23 cellular contexts compared by ENCODE assay signal in the genomic region with DNA sequence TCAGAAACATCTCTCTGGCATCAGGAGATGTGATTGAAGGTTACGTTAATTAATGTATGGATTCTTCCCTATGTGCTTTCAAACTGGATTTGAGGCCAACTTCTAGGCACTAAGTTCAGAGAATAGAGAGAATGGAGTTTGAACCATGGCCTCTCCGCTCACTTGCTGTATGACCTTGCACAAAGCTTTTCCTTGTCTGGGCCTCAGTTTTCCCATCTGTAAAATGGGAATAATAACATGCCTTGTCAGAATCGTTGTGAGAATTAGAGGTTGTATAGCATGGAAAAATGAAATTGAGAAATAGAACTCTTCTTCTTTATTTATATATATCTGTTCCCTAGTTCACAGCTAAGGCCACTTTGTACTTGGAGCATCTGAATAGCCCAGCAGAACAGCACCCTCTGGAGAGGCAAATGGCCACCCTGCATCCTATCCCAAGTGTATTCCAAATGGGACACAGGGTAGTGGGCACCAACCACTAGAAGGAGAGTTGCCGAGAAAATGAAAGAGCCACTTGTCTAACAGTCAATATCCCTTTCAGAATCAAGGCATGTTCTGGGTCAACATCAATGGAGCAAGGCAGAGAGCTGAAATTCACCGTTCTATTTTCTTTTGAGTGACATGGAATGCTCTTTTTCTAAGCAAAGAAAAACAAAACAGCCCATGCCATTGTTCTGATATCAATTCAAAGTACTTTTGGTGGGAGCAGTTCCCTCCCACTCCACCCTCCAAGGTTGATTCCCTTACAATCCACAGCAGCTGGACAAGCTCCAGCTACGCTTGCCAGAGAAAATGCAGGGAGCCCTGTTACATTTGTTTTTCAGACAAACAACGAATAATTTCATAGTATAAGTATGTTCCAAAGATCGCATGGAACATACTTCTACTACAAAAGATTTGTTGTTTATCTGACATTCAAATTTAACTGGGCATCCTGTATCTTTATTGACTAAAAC. TPM values are rescaled to one million over a fixed set of nuclear protein-coding genes. Genes with fewer than 3 reads are reported as not detected.
DNase-seq lines count a peak whose midpoint lies in the region; ATAC-seq, FAIRE-seq and TF ChIP-seq lines count a peak whose summit lies in the region.
"Had no signal": no experiment of that assay in that cellular context is flagged by ENCODE, and none has a peak within 500 bp of the region (broad histone marks: within the 10 kb centered on the region; RNA-seq: fewer than 3 reads in every experiment).

No MANE protein-coding gene starts in this region.

- no peak for FAIRE-seq in K562 (lab: Jason Lieb, UNC)
- FAIRE-seq: colon, frontal cortex, H54, urothelium cell line had no signal

- H3K4me3 Mint-ChIP-seq in Caco-2 (ENCODE audit: unreplicated experiment) = no peak overlapping the region
- H3K4me3 Mint-ChIP-seq: activated B cell treated with CpG ODN at 0.5 μM for 24 hours; activated naive CD4-positive, alpha-beta T cell treated with anti-CD3 and anti-CD28 coated beads for 36 hours; B cell had no signal

- TF ChIP-seq EP300 in K562 (IDR thresholded peaks at IDR 0.05; ENCODE audit: low read length) = no peak

- POLR2A ChIA-PET in K562 (lab: Yijun Ruan, JAX) = no interaction called here
- POLR2A ChIA-PET in Caco-2 (lab: Charles Lee) = no interaction called here

- H3K9ac ChIP-seq in K562 (ENCODE audit: insufficient read depth in 1 of 2, low read depth in 2 of 2, low read length in 2 of 2) = no peak overlapping the region

- H3K27ac Mint-ChIP-seq in Caco-2 (ENCODE audit: unreplicated experiment) = no peak overlapping the region
- H3K27ac Mint-ChIP-seq: activated B cell treated with CpG ODN at 0.5 μM for 24 hours; activated naive CD4-positive, alpha-beta T cell treated with anti-CD3 and anti-CD28 coated beads for 36 hours; B cell had no signal

- H3K27me3 Mint-ChIP-seq in Caco-2 (ENCODE audit: insufficient read depth, unreplicated experiment) = peaks cover 2% of the 10 kb centered on the region
- H3K27me3 Mint-ChIP-seq: activated B cell treated with CpG ODN at 0.5 μM for 24 hours, B cell, naive B cell had no signal

- no peak overlapping the region for H2AFZ ChIP-seq in K562 (ENCODE audit: low read depth, low read length)

- H3K36me3 Mint-ChIP-seq in Caco-2 (ENCODE audit: insufficient read depth, unreplicated experiment) = no peaks in the 10 kb centered on the region
- H3K36me3 Mint-ChIP-seq: naive B cell had no signal

- 31% methylated on average over 8 of the region's 8 CpGs for WGBS in K562 (ENCODE audit: insufficient coverage, low coverage, missing lambda C conversion rate)

- in situ Hi-C loops in K562 (cut with MboI) = no loop called here

- H3K27me3 ChIP-seq in K562 (ENCODE audit: control insufficient read depth in 2 of 2, insufficient read depth in 2 of 2, low read length in 2 of 2) = peaks cover 0 to 4% of the 10 kb centered on the region in 2 experiments; a peak in 2 of 5 replicates
- H3K27me3 ChIP-seq in upper lobe of right lung = no peaks in the 10 kb centered on the region
- no peaks in the 10 kb centered on the region for H3K27me3 ChIP-seq in left lung
- no peaks in the 10 kb centered on the region for H3K27me3 ChIP-seq in Caco-2 (replicated peaks; ENCODE audit: control insufficient read depth, insufficient read depth, low read length)
- H3K27me3 ChIP-seq: adrenal gland had no signal

- H3K36me3 ChIP-seq in K562 (ENCODE audit: control insufficient read depth, insufficient read depth, low read length) (no peaks in the 10 kb centered on the region), upper lobe of right lung (no peaks in the 10 kb centered on the region), left lung (no peaks in the 10 kb centered on the region), Caco-2 (ENCODE audit: control insufficient read depth, insufficient read depth, low read length) (no peaks in the 10 kb centered on the region)
- H3K36me3 ChIP-seq: adrenal gland had no signal

- H3K9me1 ChIP-seq in K562 (ENCODE audit: control insufficient read depth, insufficient read depth, low read length) = peaks cover 3% of the 10 kb centered on the region

- H3K4me3 ChIP-seq in K562 (no peak overlapping the region), upper lobe of right lung (no peak overlapping the region), left lung (no peak overlapping the region), Caco-2 (ENCODE audit: low read depth, low read length) (no peak overlapping the region)
- H3K4me3 ChIP-seq: adrenal gland, smooth muscle cell had no signal

- H3K4me1 ChIP-seq in K562 (replicated peaks in 1 of 2; ENCODE audit: control insufficient read depth in 2 of 2, insufficient read depth in 2 of 2, low read length in 2 of 2) (peaks cover 4 to 10% of the 10 kb centered on the region in 2 experiments; a peak in 3 of 5 replicates), upper lobe of right lung (peaks cover 4% of the 10 kb centered on the region), left lung (peaks cover 0 to 9% of the 10 kb centered on the region in 2 donors), Caco-2 (no peaks in the 10 kb centered on the region)

- no peaks in the 10 kb centered on the region for H3K4me1 Mint-ChIP-seq in Caco-2 (ENCODE audit: low read depth, unreplicated experiment)

- no peaks in the 10 kb centered on the region for H3K9me3 Mint-ChIP-seq in Caco-2 (ENCODE audit: unreplicated experiment)
- H3K9me3 Mint-ChIP-seq: activated B cell treated with CpG ODN at 0.5 μM for 24 hours; activated naive CD4-positive, alpha-beta T cell treated with anti-CD3 and anti-CD28 coated beads for 36 hours had no signal

- no peak for TF ChIP-seq POLR2A in K562 (conservative IDR thresholded peaks at IDR 0.05)

- H4K20me1 ChIP-seq in K562 (replicated peaks; ENCODE audit: control insufficient read depth, insufficient read depth, low read length) = no peaks in the 10 kb centered on the region

- H3K27ac ChIP-seq in K562 (ENCODE audit: extremely low read depth, low read depth, low read length) (no peak overlapping the region), upper lobe of right lung (peak overlapping the region; percentile 17), left lung (no peak overlapping the region)

- ATAC-seq in left cardiac atrium (no peak), Right ventricle myocardium inferior (no peak), K562 (no peak), upper lobe of right lung (no peak), left lung (no peak)

- H3K4me2 ChIP-seq in K562 (ENCODE audit: insufficient read depth, low read length) = no peak overlapping the region
- H3K4me2 ChIP-seq: smooth muscle cell had no signal

- BruUV-seq in K562 (replicated peaks; lab: Mats Ljungman, UMichigan) (no TSS peak), Caco-2 (replicated peaks; lab: Mats Ljungman, UMichigan) (no TSS peak)

- CTCF ChIA-PET in K562 (lab: Yijun Ruan, JAX; ENCODE audit: low intra/inter-chr PET ratio) = no interaction called here
- CTCF ChIA-PET in Caco-2 (lab: Charles Lee) = interaction anchor here (0.7 to 1.1 kb wide), 2 partner anchors 25 to 135 kb away, joined by 3 to 4 read pairs; no protein-coding TSS in a partner anchor

- TF ChIP-seq CTCF in K562 (IDR thresholded peaks at IDR 0.05 in 2 of 3, conservative IDR thresholded peaks at IDR 0.05 in 1 of 3; ENCODE audit: insufficient read depth in 2 of 3, low read depth in 1 of 3, low read length in 3 of 3) = no peak
- no peak for TF ChIP-seq CTCF in upper lobe of right lung (IDR thresholded peaks at IDR 0.05)
- TF ChIP-seq CTCF in left lung (IDR thresholded peaks at IDR 0.05) = no peak
- TF ChIP-seq CTCF in Caco-2 (IDR thresholded peaks at IDR 0.05; ENCODE audit: insufficient read depth in 1 of 2, low read depth in 1 of 2, low read length in 1 of 2, severe bottlenecking in 1 of 2, unreplicated experiment in 1 of 2) = no peak

- no peaks in the 10 kb centered on the region for H3K9me3 ChIP-seq in K562 (replicated peaks; ENCODE audit: control insufficient read depth, insufficient read depth, low read depth, low read length)
- no peaks in the 10 kb centered on the region for H3K9me3 ChIP-seq in upper lobe of right lung
- H3K9me3 ChIP-seq in left lung = no peaks in the 10 kb centered on the region
- no peaks in the 10 kb centered on the region for H3K9me3 ChIP-seq in Caco-2
- H3K9me3 ChIP-seq: adrenal gland had no signal

- DNase-seq in left cardiac atrium = peak; percentile 58
- DNase-seq in Right ventricle myocardium inferior (ENCODE audit: missing footprints) = no peak
- no peak for DNase-seq in K562 (ENCODE audit: extremely low read depth in 1 of 4, low spot score in 3 of 4)
- DNase-seq in middle frontal gyrus (ENCODE audit: extremely low spot score, low spot score) = peak; percentile 3
- no peak for DNase-seq in upper lobe of right lung
- DNase-seq in OCI-M1 (lab: John Stamatoyannopoulos, UW) = no peak
- no peak for DNase-seq in left lung
- no peak for DNase-seq in Caco-2
- DNase-seq: activated B cell treated with CpG ODN at 0.5 μM for 24 hours; DMS153; effector memory CD4-positive, alpha-beta T cell; naive B cell; NCI-H1092 treated with DMSO at 0.1 percent for 48 hours; NCI-H187 treated with DMSO at 0.1 percent for 48 hours; stimulated activated CD4-positive, alpha-beta T cell treated with anti-CD3 and anti-CD28 coated beads, Interleukin-2, amount 100 ng/mL, for 24 hours had no signal

- no peaks in the 10 kb centered on the region for H3K79me2 ChIP-seq in K562 (ENCODE audit: control insufficient read depth, insufficient read depth, low read length)

- intact Hi-C loops in left cardiac atrium (cut with DNase I) (no loop called here), Right ventricle myocardium inferior (cut with DNase I) (loop anchor here (10.0 kb wide), 1 partner anchor 180 kb away; a partner anchor contains a TSS), K562 (cut with micrococcal nuclease) (loop anchor here (2.0 to 5.0 kb wide), 2 partner anchors 42 to 138 kb away; no protein-coding TSS in a partner anchor), upper lobe of right lung (cut with DNase I) (no loop called here), left lung (cut with DNase I) (no loop called here), Caco-2 (cut with micrococcal nuclease; ENCODE audit: unreplicated experiment) (loop anchor here (1.0 to 5.0 kb wide), 4 partner anchors 42 to 136 kb away; no protein-coding TSS in a partner anchor)

- no peak for TF ChIP-seq RAD21 in K562 (CRISPR knock-in tag; conservative IDR thresholded peaks at IDR 0.05 in 1 of 2, IDR thresholded peaks at IDR 0.05 in 1 of 2)

RNA-seq across cellular contexts. Expression of a gene that starts 23.3 kb away (rescaled TPM):
- total RNA-seq in left cardiac atrium = 10 to 100 TPM; 10.4 to 14.1 TPM
- 8.8 TPM for total RNA-seq in Right ventricle myocardium inferior
- total RNA-seq in K562 (2011; cell fraction: chromatin; rRNA removed; ENCODE audit: low replicate concordance) = 15.7 and 18.4 TPM in 2 replicates
- total RNA-seq in K562 (2011; cell fraction: nucleolus; rRNA removed) = 5.0 and 10.2 TPM in 2 replicates
- total RNA-seq in K562 (2011; cell fraction: nucleoplasm; rRNA removed) = 9.2 and 10.6 TPM in 2 replicates
- 9.4 and 10.7 TPM in 2 replicates for total RNA-seq in K562 (2014; rRNA removed)
- total RNA-seq in K562 (2014; rRNA removed; fragmentation: Illumina TruSeq; extraction: Trizol) = 12.0 and 13.2 TPM in 2 replicates
- total RNA-seq in K562 (2015; rRNA removed; fragmentation: Illumina TruSeq; extraction: Trizol) = 12.7 and 13.3 TPM in 2 replicates
- 11.3 and 13.3 TPM in 2 replicates for total RNA-seq in K562 (2021)
- polyA plus RNA-seq in K562 (2011; rRNA removed) = 6.0 and 7.7 TPM in 2 replicates
- 1.6 and 3.7 TPM in 2 replicates for polyA plus RNA-seq in K562 (2011; cell fraction: cytosol; rRNA removed)
- 2.9 and 3.7 TPM in 2 replicates for polyA plus RNA-seq in K562 (2011; cell fraction: nucleus; rRNA removed)
- 9.5 and 11.3 TPM in 2 replicates for polyA plus RNA-seq in K562 (2012)
- 9.9 and 11.3 TPM in 2 replicates for polyA plus RNA-seq in K562 (2014; fragmentation: Illumina TruSeq; extraction: Trizol)
- 1 to 10 TPM; 5.6 to 9.5 TPM for polyA plus RNA-seq in K562 (2014; fragmentation: Nextera tagmentation; extraction: Ambion mirVana)
- polyA plus RNA-seq in K562 (2014; rRNA removed) = 9.0 and 12.1 TPM in 2 replicates
- 10.1 and 10.7 TPM in 2 replicates for polyA minus RNA-seq in K562 (2011; rRNA and poly(A)+ RNA removed)
- polyA minus RNA-seq in K562 (2011; cell fraction: cytosol; rRNA and poly(A)+ RNA removed) = 1.9 and 3.3 TPM in 2 replicates
- polyA minus RNA-seq in K562 (2011; cell fraction: nucleus; rRNA and poly(A)+ RNA removed) = 8.2 and 9.8 TPM in 2 replicates
- total RNA-seq in upper lobe of right lung = 28.4 TPM
- 10 to 100 TPM; 16.7 to 21.9 TPM for total RNA-seq in left lung
- 9.7 and 10.0 TPM in 2 replicates for total RNA-seq in Caco-2 (2022)

Comparison
In these comparisons a context has a peak if more than half of its experiments do, and no peak if none do; other contexts are left out.
1. DNase-seq: peak in left cardiac atrium (single experiment) and middle frontal gyrus (single experiment); none in Right ventricle myocardium inferior (single experiment), K562 (0 of 4), upper lobe of right lung (single experiment), OCI-M1 (single experiment), left lung (0 of 2) and Caco-2 (0 of 2).
2. intact Hi-C loops: an anchor here in Right ventricle myocardium inferior (10.0 kb wide), K562 (2.0 to 5.0 kb wide) and Caco-2 (1.0 to 5.0 kb wide); none called in left cardiac atrium, upper lobe of right lung and left lung.